In the genomic region with DNA sequence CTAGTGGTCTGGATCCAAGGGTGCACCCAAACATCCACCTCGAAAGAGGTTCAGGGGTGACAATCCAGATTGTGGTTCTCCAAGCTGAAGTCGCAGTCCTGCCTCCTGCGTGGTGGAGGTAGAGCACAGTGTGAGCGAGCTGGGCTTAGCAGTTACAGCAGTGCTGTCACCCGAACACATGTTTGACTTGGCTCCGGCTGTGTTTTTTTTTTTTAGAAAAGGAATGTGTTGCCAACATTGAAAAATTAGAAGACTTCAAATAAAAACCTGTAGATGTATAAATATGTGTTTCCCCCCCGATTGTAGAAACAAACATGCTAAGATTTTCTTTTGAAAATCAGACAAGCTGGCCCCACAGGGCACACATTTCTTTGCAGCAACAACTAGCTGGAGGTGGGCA, we compare ENCODE assay signal across 25 cellular contexts.
A peak's percentile ranks its signal among the peaks of the same experiment; 100 is the strongest.
DNase-seq lines count a peak whose midpoint lies in the region; ATAC-seq, FAIRE-seq and TF ChIP-seq lines count a peak whose summit lies in the region.
"Had no signal": no experiment of that assay in that cellular context is flagged by ENCODE, and none has a peak within 500 bp of the region (broad histone marks: within the 10 kb centered on the region; RNA-seq: fewer than 3 reads in every experiment).

No MANE protein-coding gene starts in this region.

- H4K20me1 ChIP-seq in HepG2 (ENCODE audit: insufficient read depth, low read length), result no peaks in the 10 kb centered on the region

- 41% methylated on average over 6 of the region's 7 CpGs for WGBS in HepG2 (ENCODE audit: low lambda C conversion rate)
- 72 to 85% (median 81%) methylated on average over 7 of the region's 7 CpGs for WGBS in small intestine, 3 donors

- TF ChIP-seq RAD21 in HepG2 (CRISPR knock-in tag; IDR thresholded peaks at IDR 0.05), result no peak

- H3K4me2 ChIP-seq in HepG2 (ENCODE audit: low read depth, low read length), result no peak overlapping the region

- H3K4me3 ChIP-seq in HepG2 (replicated peaks in 1 of 3; ENCODE audit: insufficient read depth in 1 of 3, low read depth in 2 of 3, low read length in 3 of 3) (no peak overlapping the region), small intestine (ENCODE audit: low read depth in 1 of 2, low read length in 2 of 2) (no peak overlapping the region)
- H3K4me3 ChIP-seq: esophagus muscularis mucosa, skin epidermis had no signal

- TF ChIP-seq POLR2A in HepG2 (IDR thresholded peaks at IDR 0.05; ENCODE audit: insufficient read depth in 1 of 2, low read depth in 2 of 2, low read length in 2 of 2), result no peak

- H3K27me3 ChIP-seq in HepG2 (ENCODE audit: control insufficient read depth in 1 of 2, insufficient read depth in 2 of 2, low read length in 2 of 2), result peaks cover 0 to 3% of the 10 kb centered on the region in 2 experiments; a peak in 2 of 5 replicates
- H3K27me3 ChIP-seq in small intestine (ENCODE audit: control insufficient read depth in 2 of 2, insufficient read depth in 2 of 2, low read length in 2 of 2), result no peaks in the 10 kb centered on the region
- H3K27me3 ChIP-seq: esophagus muscularis mucosa had no signal

- TF ChIP-seq EP300 in HepG2 (IDR thresholded peaks at IDR 0.05; ENCODE audit: low read depth in 2 of 2, low read length in 2 of 2) (no peak), HepG2 (CRISPR knock-in tag; IDR thresholded peaks at IDR 0.05; ENCODE audit: borderline replicate concordance) (no peak)

- POLR2A ChIA-PET in HepG2 (lab: Yijun Ruan, JAX), result no interaction called here

- H3K9me3 ChIP-seq in HepG2 (ENCODE audit: low read length) (no peaks in the 10 kb centered on the region), small intestine (ENCODE audit: control insufficient read depth, low read depth) (no peaks in the 10 kb centered on the region)
- H3K9me3 ChIP-seq: esophagus muscularis mucosa had no signal

- no peak overlapping the region for H3K9ac ChIP-seq in HepG2 (ENCODE audit: insufficient read depth, low read depth, low read length)

- BruUV-seq in HepG2 (replicated peaks; lab: Mats Ljungman, UMichigan), result no TSS peak

- CTCF ChIA-PET in HepG2 (lab: Yijun Ruan, JAX; ENCODE audit: low intra/inter-chr PET ratio, low total read pairs), result no interaction called here

- FAIRE-seq in HepG2 (lab: Jason Lieb, UNC) (no peak), small intestine (lab: Jason Lieb, UNC) (no peak)
- FAIRE-seq: A204.1, GM12891 had no signal

- in situ Hi-C loops in HepG2 (cut with HindIII; ENCODE audit: extremely low pct_ligation_motif_present, low pct_unique_long_range_greater_than_20kb), result no loop called here

- intact Hi-C loops in Right ventricle myocardium inferior (cut with DNase I), result loop anchor here (5.0 to 10.0 kb wide), 2 partner anchors 45 to 507 kb away; no protein-coding TSS in a partner anchor
- intact Hi-C loops in cardiac septum (cut with DNase I), result loop anchor here (5.0 kb wide), 1 partner anchor 45 kb away; no protein-coding TSS in a partner anchor
- intact Hi-C loops in HepG2 (cut with micrococcal nuclease; ENCODE audit: unreplicated experiment), result no loop called here

- H3K4me1 ChIP-seq in HepG2 (ENCODE audit: insufficient read depth, low read length) (no peaks in the 10 kb centered on the region), small intestine (ENCODE audit: control insufficient read depth in 2 of 2, insufficient read depth in 1 of 2, low read depth in 1 of 2, low read length in 1 of 2) (no peaks in the 10 kb centered on the region)

- ATAC-seq in Right ventricle myocardium inferior (peak; percentile 32), HepG2 (peak; percentile 28; the same call in 2 of the 3 replicates), GM18520 (IDR thresholded peaks at IDR 0.05; ENCODE audit: unreplicated experiment) (no peak)
- ATAC-seq: stimulated activated naive CD8-positive, alpha-beta T cell treated with anti-CD3 and anti-CD28 coated beads, Interleukin-15, amount 100 ng/mL, for 72 hours had no signal

- H3K36me3 ChIP-seq in HepG2 (replicated peaks in 1 of 2; ENCODE audit: control insufficient read depth in 1 of 2, insufficient read depth in 2 of 2, low read length in 2 of 2) (no peaks in the 10 kb centered on the region), small intestine (ENCODE audit: control insufficient read depth in 2 of 2, insufficient read depth in 2 of 2, low read length in 2 of 2) (no peaks in the 10 kb centered on the region)
- H3K36me3 ChIP-seq: esophagus muscularis mucosa had no signal

- H3K27ac ChIP-seq in HepG2 (ENCODE audit: extremely low read length, insufficient read depth, low read length) (no peak overlapping the region), small intestine (ENCODE audit: low read depth in 1 of 2, low read length in 1 of 2) (no peak overlapping the region)
- H3K27ac ChIP-seq: RWPE1, skin epidermis had no signal

- no peak for TF ChIP-seq CTCF in HepG2 (CRISPR knock-in tag; IDR thresholded peaks at IDR 0.05)

- H3K79me2 ChIP-seq in HepG2 (ENCODE audit: insufficient read depth, low read length), result no peaks in the 10 kb centered on the region

- no peak overlapping the region for H2AFZ ChIP-seq in HepG2 (ENCODE audit: low read length)

- no peak for DNase-seq in Right ventricle myocardium inferior (ENCODE audit: missing footprints)
- DNase-seq in cardiac septum (ENCODE audit: low spot score), result no peak
- peak; percentile 24 for DNase-seq in fibroblast of gingiva (ENCODE audit: low read depth)
- no peak for DNase-seq in HepG2 (ENCODE audit: low spot score)
- no peak for DNase-seq in small intestine
- DNase-seq in NCI-H524 treated with DMSO at 0.1 percent for 48 hours (lab: John Stamatoyannopoulos, UW), result no peak
- no peak for DNase-seq in amniotic stem cell (lab: John Stamatoyannopoulos, UW)
- DNase-seq: activated CD4-positive, alpha-beta T cell treated with anti-CD3 and anti-CD28 coated beads, Interleukin-2, amount 10 ng/mL, durations not matched to agents 24 days and 14 days; activated gamma-delta T cell; central memory CD4-positive, alpha-beta T cell; DMS 273 treated with DMSO at 0.1 percent for 48 hours; effector CD8-positive, alpha-beta T cell; head of caudate nucleus; naive B cell; NCI-H1048; NCI-H1930; NCI-H446; stimulated activated CD4-positive, alpha-beta T cell treated with anti-CD3 and anti-CD28 coated beads, Interleukin-2, amount 100 ng/mL, for 48 hours; stimulated activated naive CD8-positive, alpha-beta T cell treated with anti-CD3 and anti-CD28 coated beads, Interleukin-15, amount 100 ng/mL, for 72 hours had no signal

TF ChIP-seq in HepG2, 621 proteins besides CTCF, POLR2A, EP300 and RAD21 (continues in another document):
- TF ChIP-seq ZNF460 (CRISPR knock-in tag; IDR thresholded peaks at IDR 0.05; ENCODE audit: borderline replicate concordance) (no peak), CHD4 (IDR thresholded peaks at IDR 0.05; ENCODE audit: borderline replicate concordance, low read length) (no peak), MLLT10 (CRISPR knock-in tag; IDR thresholded peaks at IDR 0.05) (no peak), ZSCAN31 (CRISPR knock-in tag; IDR thresholded peaks at IDR 0.05; ENCODE audit: low read depth) (no peak), MAZ (IDR thresholded peaks at IDR 0.05; ENCODE audit: borderline replicate concordance, low read depth, low read length) (no peak), MAZ (CRISPR knock-in tag; IDR thresholded peaks at IDR 0.05; ENCODE audit: low read depth) (no peak), ZNF282 (IDR thresholded peaks at IDR 0.05; ENCODE audit: partially characterized antibody) (no peak), IKZF4 (CRISPR knock-in tag; IDR thresholded peaks at IDR 0.05; ENCODE audit: borderline replicate concordance, low read depth, not compliant biosample characterization) (no peak)
- TF ChIP-seq, protein P1, sequence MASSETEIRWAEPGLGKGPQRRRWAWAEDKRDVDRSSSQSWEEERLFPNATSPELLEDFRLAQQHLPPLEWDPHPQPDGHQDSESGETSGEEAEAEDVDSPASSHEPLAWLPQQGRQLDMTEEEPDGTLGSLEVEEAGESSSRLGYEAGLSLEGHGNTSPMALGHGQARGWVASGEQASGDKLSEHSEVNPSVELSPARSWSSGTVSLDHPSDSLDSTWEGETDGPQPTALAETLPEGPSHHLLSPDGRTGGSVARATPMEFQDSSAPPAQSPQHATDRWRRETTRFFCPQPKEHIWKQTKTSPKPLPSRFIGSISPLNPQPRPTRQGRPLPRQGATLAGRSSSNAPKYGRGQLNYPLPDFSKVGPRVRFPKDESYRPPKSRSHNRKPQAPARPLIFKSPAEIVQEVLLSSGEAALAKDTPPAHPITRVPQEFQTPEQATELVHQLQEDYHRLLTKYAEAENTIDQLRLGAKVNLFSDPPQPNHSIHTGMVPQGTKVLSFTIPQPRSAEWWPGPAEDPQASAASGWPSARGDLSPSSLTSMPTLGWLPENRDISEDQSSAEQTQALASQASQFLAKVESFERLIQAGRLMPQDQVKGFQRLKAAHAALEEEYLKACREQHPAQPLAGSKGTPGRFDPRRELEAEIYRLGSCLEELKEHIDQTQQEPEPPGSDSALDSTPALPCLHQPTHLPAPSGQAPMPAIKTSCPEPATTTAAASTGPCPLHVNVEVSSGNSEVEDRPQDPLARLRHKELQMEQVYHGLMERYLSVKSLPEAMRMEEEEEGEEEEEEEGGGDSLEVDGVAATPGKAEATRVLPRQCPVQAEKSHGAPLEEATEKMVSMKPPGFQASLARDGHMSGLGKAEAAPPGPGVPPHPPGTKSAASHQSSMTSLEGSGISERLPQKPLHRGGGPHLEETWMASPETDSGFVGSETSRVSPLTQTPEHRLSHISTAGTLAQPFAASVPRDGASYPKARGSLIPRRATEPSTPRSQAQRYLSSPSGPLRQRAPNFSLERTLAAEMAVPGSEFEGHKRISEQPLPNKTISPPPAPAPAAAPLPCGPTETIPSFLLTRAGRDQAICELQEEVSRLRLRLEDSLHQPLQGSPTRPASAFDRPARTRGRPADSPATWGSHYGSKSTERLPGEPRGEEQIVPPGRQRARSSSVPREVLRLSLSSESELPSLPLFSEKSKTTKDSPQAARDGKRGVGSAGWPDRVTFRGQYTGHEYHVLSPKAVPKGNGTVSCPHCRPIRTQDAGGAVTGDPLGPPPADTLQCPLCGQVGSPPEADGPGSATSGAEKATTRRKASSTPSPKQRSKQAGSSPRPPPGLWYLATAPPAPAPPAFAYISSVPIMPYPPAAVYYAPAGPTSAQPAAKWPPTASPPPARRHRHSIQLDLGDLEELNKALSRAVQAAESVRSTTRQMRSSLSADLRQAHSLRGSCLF (CRISPR knock-in tag; IDR thresholded peaks at IDR 0.05; ENCODE audit: borderline replicate concordance), result no peak
- TF ChIP-seq, protein P2, sequence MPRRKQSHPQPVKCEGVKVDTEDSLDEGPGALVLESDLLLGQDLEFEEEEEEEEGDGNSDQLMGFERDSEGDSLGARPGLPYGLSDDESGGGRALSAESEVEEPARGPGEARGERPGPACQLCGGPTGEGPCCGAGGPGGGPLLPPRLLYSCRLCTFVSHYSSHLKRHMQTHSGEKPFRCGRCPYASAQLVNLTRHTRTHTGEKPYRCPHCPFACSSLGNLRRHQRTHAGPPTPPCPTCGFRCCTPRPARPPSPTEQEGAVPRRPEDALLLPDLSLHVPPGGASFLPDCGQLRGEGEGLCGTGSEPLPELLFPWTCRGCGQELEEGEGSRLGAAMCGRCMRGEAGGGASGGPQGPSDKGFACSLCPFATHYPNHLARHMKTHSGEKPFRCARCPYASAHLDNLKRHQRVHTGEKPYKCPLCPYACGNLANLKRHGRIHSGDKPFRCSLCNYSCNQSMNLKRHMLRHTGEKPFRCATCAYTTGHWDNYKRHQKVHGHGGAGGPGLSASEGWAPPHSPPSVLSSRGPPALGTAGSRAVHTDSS (CRISPR knock-in tag; conservative IDR thresholded peaks at IDR 0.05), result no peak
